ENCODE assay signal across 1 cellular context in genomic region chr13:49326222-49326917, GRCh38.
TF ChIP-seq lines count a peak whose summit lies in the region.

No MANE protein-coding gene starts in this region.

TF ChIP-seq in K562, 482 proteins besides CTCF, POLR2A, EP300 and RAD21 (continued from another document):
- TF ChIP-seq PREB (CRISPR knock-in tag; IDR thresholded peaks at IDR 0.05) (no peak), HMBOX1 (IDR thresholded peaks at IDR 0.05) (no peak), ZNF589 (CRISPR knock-in tag; IDR thresholded peaks at IDR 0.05; ENCODE audit: low read depth) (no peak)
